In the genomic region with DNA sequence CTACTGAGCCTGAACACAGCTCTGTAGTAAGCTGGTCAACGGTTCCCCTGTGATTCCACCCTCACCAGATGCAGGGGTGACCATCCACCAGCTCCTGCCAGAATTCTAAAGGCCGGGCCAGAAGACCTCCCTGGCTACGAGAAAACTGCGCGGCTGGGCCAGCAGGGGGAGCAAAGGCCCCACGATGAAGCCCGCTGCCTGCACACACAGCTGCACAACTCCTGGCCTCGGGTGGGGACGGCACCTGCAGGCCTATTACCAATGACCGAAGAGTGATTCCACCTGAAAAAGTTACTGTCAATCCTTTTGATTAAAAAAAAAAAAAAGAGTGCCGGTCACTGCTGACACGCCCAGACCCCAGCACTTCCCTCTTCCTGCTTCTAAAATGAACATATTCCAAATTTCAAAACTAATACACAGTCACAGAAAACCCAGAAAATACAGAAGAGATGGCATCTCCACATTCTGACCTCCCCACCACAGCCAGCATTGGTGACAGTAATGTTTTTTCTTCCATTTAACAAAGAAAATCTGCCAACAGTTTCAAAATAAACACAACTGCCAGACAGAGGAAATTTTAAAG, we compare ENCODE assay signal across 8 cellular contexts. TPM values are rescaled to one million over a fixed set of nuclear protein-coding genes. Genes with fewer than 3 reads are reported as not detected.
DNase-seq lines count a peak whose midpoint lies in the region; ATAC-seq and TF ChIP-seq lines count a peak whose summit lies in the region.

No MANE protein-coding gene starts in this region.

- H3K4me2 ChIP-seq in IMR-90 (ENCODE audit: low read depth, low read length): no peak overlapping the region

- TF ChIP-seq CTCF in IMR-90 (conservative IDR thresholded peaks at IDR 0.05; ENCODE audit: low read depth, low read length): peak; percentile 75

- 0 out of 2 replicates have a peak overlapping the region, but pooled peaks have one; percentile 17 for H2AK5ac ChIP-seq in IMR-90 (ENCODE audit: low read depth, low read length)

- H3K36me3 Mint-ChIP-seq in T-helper 17 cell (ENCODE audit: low read depth): peaks cover 7% of the 10 kb centered on the region

- H4K5ac ChIP-seq in IMR-90 (ENCODE audit: low read depth, low read length): no peak overlapping the region

- H3K4me1 Mint-ChIP-seq in T-helper 17 cell: no peaks in the 10 kb centered on the region

- H3K56ac ChIP-seq in IMR-90 (ENCODE audit: extremely low read depth, insufficient read depth, low read length): no peak overlapping the region

- no peak overlapping the region for H2BK5ac ChIP-seq in IMR-90 (ENCODE audit: low read depth, low read length, poor library complexity, severe bottlenecking)

- H2BK15ac ChIP-seq in IMR-90 (ENCODE audit: low read depth, low read length): no peak overlapping the region

- dilution Hi-C loops in IMR-90 (cut with HindIII; ENCODE audit: low sequenced_read_pairs, unreplicated experiment): no loop called here

- no peak overlapping the region for H2BK120ac ChIP-seq in IMR-90 (ENCODE audit: low read depth, low read length)

- H3K4me3 Mint-ChIP-seq in T-helper 17 cell: no peak overlapping the region

- no TSS peak for BruUV-seq in IMR-90 (replicated peaks; lab: Mats Ljungman, UMichigan)

- H3K4ac ChIP-seq in IMR-90 (ENCODE audit: low read depth, low read length): no peak overlapping the region

- CTCF ChIA-PET in IMR-90 (lab: Yijun Ruan, JAX): interaction anchor here (0.6 to 2.2 kb wide), 12 partner anchors 24 to 342 kb away, joined by 3 to 12 read pairs (median 5); no protein-coding TSS in a partner anchor

- ATAC-seq in IMR-90 (ENCODE audit: low read depth) (peak; percentile 84), T-helper 17 cell (peak; percentile 74), right cardiac atrium (peak; percentile 75 to 88)

- H3K27ac ChIP-seq in IMR-90 (ENCODE audit: insufficient read depth, low read length): no peak overlapping the region
- no peak overlapping the region for H3K27ac ChIP-seq in right cardiac atrium (ENCODE audit: low read length)

- peak; percentile 76 for TF ChIP-seq RAD21 in IMR-90 (IDR thresholded peaks at IDR 0.05; ENCODE audit: low read length)

- peak overlapping the region; percentile 58 for H2AFZ ChIP-seq in IMR-90 (replicated peaks; ENCODE audit: low read length, poor library complexity)

- no peaks in the 10 kb centered on the region for H4K20me1 ChIP-seq in IMR-90 (ENCODE audit: insufficient read depth, low read length)

- no peak overlapping the region for H3K9ac ChIP-seq in IMR-90 (ENCODE audit: low read depth, low read length)

- no peak overlapping the region for H4K91ac ChIP-seq in IMR-90 (ENCODE audit: insufficient read depth, low read depth, low read length)

- no peaks in the 10 kb centered on the region for H3K9me1 ChIP-seq in IMR-90 (ENCODE audit: insufficient read depth, low read length)

- no peak overlapping the region for H2BK20ac ChIP-seq in IMR-90 (ENCODE audit: low read depth, low read length)

- no peak overlapping the region for H4K8ac ChIP-seq in IMR-90 (ENCODE audit: low read depth in 2 of 2, low read length in 2 of 2)

- H3K27ac Mint-ChIP-seq in T-helper 17 cell: no peak overlapping the region

- DNase-seq in SKM-1 treated with dmso at 0.1 percent for 144 hours (lab: John Stamatoyannopoulos, UW; ENCODE audit: unreplicated experiment): peak; percentile 2
- DNase-seq in SKM-1 (lab: John Stamatoyannopoulos, UW; ENCODE audit: unreplicated experiment): no peak
- peak; percentile 46 for DNase-seq in IMR-90
- peak; percentile 35 to 48 (median 35) for DNase-seq in T-helper 17 cell
- peak in 35 of 56 donors; percentile 4 to 73 (median 21) for DNase-seq in amygdala (lab: John Stamatoyannopoulos, UW)
- peak; percentile 68 to 84 (median 82) for DNase-seq in right cardiac atrium
- peak; percentile 5 for DNase-seq in skeletal muscle cell (ENCODE audit: low read depth)
- DNase-seq in NCI-H226: no peak

- in situ Hi-C loops in IMR-90 (cut with MboI; ENCODE audit: low sequenced_read_pairs): loop anchor here (5.0 kb wide), 2 partner anchors 204 to 306 kb away; no protein-coding TSS in a partner anchor

- H3K36me3 ChIP-seq in IMR-90 (ENCODE audit: control insufficient read depth, insufficient read depth, low read length): peaks cover 11% of the 10 kb centered on the region

- no peak overlapping the region for H3K14ac ChIP-seq in IMR-90 (replicated peaks; ENCODE audit: low read depth, low read length)

- H3K23ac ChIP-seq in IMR-90 (ENCODE audit: low read depth, low read length): no peak overlapping the region

- peak overlapping the region; percentile 33 for H2AK9ac ChIP-seq in IMR-90 (replicated peaks; ENCODE audit: low read depth, low read length, poor library complexity)

- H3K27me3 Mint-ChIP-seq in T-helper 17 cell: no peaks in the 10 kb centered on the region

- WGBS in IMR-90 (ENCODE audit: extremely low coverage in 2 of 2, insufficient read length in 1 of 2), 2 experiments: 25% methylated on average over 9 of the region's 12 CpGs; no CpG with 5 or more reads in 1 of the 2 experiments
- WGBS in right cardiac atrium: 14% methylated on average over 12 of the region's 12 CpGs

- H3K4me1 ChIP-seq in IMR-90 (ENCODE audit: control insufficient read depth, insufficient read depth, low read length) (no peaks in the 10 kb centered on the region), right cardiac atrium (ENCODE audit: control insufficient read depth, insufficient read depth, low read length) (no peaks in the 10 kb centered on the region)

- intact Hi-C loops in IMR-90 (cut with micrococcal nuclease) (loop anchor here (1.0 to 2.0 kb wide), 7 partner anchors 116 to 534 kb away; partner anchors contain the start of gene ZBTB21), right cardiac atrium (cut with DNase I) (loop anchor here in 3 of 4 donors (2.0 to 10.0 kb wide), 5 partner anchors 58 to 302 kb away; partner anchors contain the start of gene PRDM15 (in 1 of the 3))

- POLR2A ChIA-PET in IMR-90 (lab: Charles Lee; ENCODE audit: unreplicated experiment): no interaction called here

- H3K4me3 ChIP-seq in IMR-90 (ENCODE audit: insufficient read depth, low read depth, low read length): no peak overlapping the region
- no peak overlapping the region for H3K4me3 ChIP-seq in right cardiac atrium (ENCODE audit: low read length)
- H3K4me3 ChIP-seq in skeletal muscle cell (ENCODE audit: low read depth, low read length): no peak overlapping the region

- no peaks in the 10 kb centered on the region for H3K79me1 ChIP-seq in IMR-90 (ENCODE audit: low read depth in 1 of 2, low read length in 2 of 2)

- H3K9me3 ChIP-seq in IMR-90 (ENCODE audit: control insufficient read depth, insufficient read depth, low read length): no peaks in the 10 kb centered on the region
- H3K9me3 ChIP-seq in T-helper 17 cell (ENCODE audit: control insufficient read depth, low read length, poor library complexity, severe bottlenecking): no peaks in the 10 kb centered on the region
- H3K9me3 ChIP-seq in right cardiac atrium (ENCODE audit: control insufficient read depth, low read length): no peaks in the 10 kb centered on the region

- TF ChIP-seq POLR2A in IMR-90 (IDR thresholded peaks at IDR 0.05; ENCODE audit: low read depth, low read length): no peak

- H3K18ac ChIP-seq in IMR-90 (ENCODE audit: low read depth, low read length): no peak overlapping the region

- no peaks in the 10 kb centered on the region for H3K27me3 ChIP-seq in IMR-90 (ENCODE audit: control insufficient read depth, insufficient read depth, low read length)
- no peaks in the 10 kb centered on the region for H3K27me3 ChIP-seq in right cardiac atrium (ENCODE audit: control insufficient read depth, insufficient read depth)

TF ChIP-seq in IMR-90, 13 proteins besides CTCF, POLR2A, EP300 and RAD21:
- TF ChIP-seq SMC3 (IDR thresholded peaks at IDR 0.05; ENCODE audit: low read depth, low read length) (peak; percentile 80), RCOR1 (IDR thresholded peaks at IDR 0.05; ENCODE audit: insufficient replicate concordance, low read length) (no peak), MAZ (IDR thresholded peaks at IDR 0.05; ENCODE audit: borderline replicate concordance, low read depth, low read length) (peak; percentile 19; the same call in 1 of the 2 replicates), MXI1 (IDR thresholded peaks at IDR 0.05; ENCODE audit: borderline replicate concordance, low read depth, low read length) (no peak), FOS (IDR thresholded peaks at IDR 0.05; ENCODE audit: low read depth, low read length) (no peak), MAFK (IDR thresholded peaks at IDR 0.05; ENCODE audit: low read depth, low read length) (no peak)
- TF ChIP-seq, protein P1, sequence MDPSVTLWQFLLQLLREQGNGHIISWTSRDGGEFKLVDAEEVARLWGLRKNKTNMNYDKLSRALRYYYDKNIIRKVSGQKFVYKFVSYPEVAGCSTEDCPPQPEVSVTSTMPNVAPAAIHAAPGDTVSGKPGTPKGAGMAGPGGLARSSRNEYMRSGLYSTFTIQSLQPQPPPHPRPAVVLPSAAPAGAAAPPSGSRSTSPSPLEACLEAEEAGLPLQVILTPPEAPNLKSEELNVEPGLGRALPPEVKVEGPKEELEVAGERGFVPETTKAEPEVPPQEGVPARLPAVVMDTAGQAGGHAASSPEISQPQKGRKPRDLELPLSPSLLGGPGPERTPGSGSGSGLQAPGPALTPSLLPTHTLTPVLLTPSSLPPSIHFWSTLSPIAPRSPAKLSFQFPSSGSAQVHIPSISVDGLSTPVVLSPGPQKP (IDR thresholded peaks at IDR 0.05; ENCODE audit: borderline replicate concordance, low read depth, low read length): no peak

RNA-seq across cellular contexts. Expression of gene RIPK4, which starts 49.8 kb away (rescaled TPM):
- total RNA-seq in IMR-90 (2012; rRNA removed) (under 0.01 TPM in 2 replicates), T-helper 17 cell (under 1 TPM; 0.37 to 0.50 TPM), right cardiac atrium (1 to 10 TPM in 1 of 4 donors, under 1 TPM in 3; 0.86 to 1.2 (median 0.92) TPM)
- polyA plus RNA-seq in IMR-90 (2012; rRNA removed) (0.03 TPM in 1 of 2 replicates, not detected in the other), right cardiac atrium (0.70 TPM)
- polyA plus RNA-seq in IMR-90 (2012; cell fraction: cytosol; rRNA removed): 0.02 TPM in 2 replicates
- polyA plus RNA-seq in IMR-90 (2012; cell fraction: nucleus; rRNA removed; ENCODE audit: low replicate concordance): 0.16 TPM in 2 replicates

Comparison
In these comparisons a context has a peak if more than half of its experiments do, and no peak if none do; other contexts are left out.
1. DNase-seq: peak in SKM-1 treated with dmso at 0.1 percent for 144 hours (single experiment), IMR-90 (single experiment), T-helper 17 cell (3 of 3), amygdala (35 of 56), right cardiac atrium (3 of 3) and skeletal muscle cell (single experiment); none in SKM-1 (single experiment) and NCI-H226 (single experiment).
2. Peak in every context shown above with its lines, with median percentiles within 50 percentile points of each other: ATAC-seq.